Comparison of ENCODE assay signal across 1 cellular context in genomic region chr17:73411330-73411747, GRCh38.
TF ChIP-seq lines count a peak whose summit lies in the region.

No MANE protein-coding gene starts in this region.

TF ChIP-seq in HepG2, 621 proteins besides CTCF, POLR2A, EP300 and RAD21:
- TF ChIP-seq ZNF230 (CRISPR knock-in tag; IDR thresholded peaks at IDR 0.05) (no peak), GABPB1 (CRISPR knock-in tag; IDR thresholded peaks at IDR 0.05) (no peak), ZNF784 (CRISPR knock-in tag; IDR thresholded peaks at IDR 0.05; ENCODE audit: borderline replicate concordance) (no peak), RFX1 (IDR thresholded peaks at IDR 0.05) (no peak), ZNF609 (CRISPR knock-in tag; IDR thresholded peaks at IDR 0.05; ENCODE audit: borderline replicate concordance) (no peak), RFX3 (CRISPR knock-in tag; IDR thresholded peaks at IDR 0.05) (no peak), PAWR (CRISPR knock-in tag; IDR thresholded peaks at IDR 0.05; ENCODE audit: borderline replicate concordance) (no peak), CC2D1A (CRISPR knock-in tag; IDR thresholded peaks at IDR 0.05) (no peak), ZNF607 (CRISPR knock-in tag; IDR thresholded peaks at IDR 0.05; ENCODE audit: borderline replicate concordance) (no peak), SP1 (IDR thresholded peaks at IDR 0.05) (no peak), SP1 (CRISPR knock-in tag; IDR thresholded peaks at IDR 0.05) (no peak), ZBTB38 (CRISPR knock-in tag; IDR thresholded peaks at IDR 0.05) (no peak), BCL6 (CRISPR knock-in tag; IDR thresholded peaks at IDR 0.05) (no peak), ZNF318 (CRISPR knock-in tag; IDR thresholded peaks at IDR 0.05) (no peak), ZUFSP (CRISPR knock-in tag; IDR thresholded peaks at IDR 0.05; ENCODE audit: borderline replicate concordance) (no peak), ZNF652 (CRISPR knock-in tag; IDR thresholded peaks at IDR 0.05; ENCODE audit: borderline replicate concordance, low read depth) (no peak), SKIL (CRISPR knock-in tag; IDR thresholded peaks at IDR 0.05; ENCODE audit: borderline replicate concordance) (no peak), SMYD3 (CRISPR knock-in tag; IDR thresholded peaks at IDR 0.05) (no peak)
- TF ChIP-seq, protein P1, sequence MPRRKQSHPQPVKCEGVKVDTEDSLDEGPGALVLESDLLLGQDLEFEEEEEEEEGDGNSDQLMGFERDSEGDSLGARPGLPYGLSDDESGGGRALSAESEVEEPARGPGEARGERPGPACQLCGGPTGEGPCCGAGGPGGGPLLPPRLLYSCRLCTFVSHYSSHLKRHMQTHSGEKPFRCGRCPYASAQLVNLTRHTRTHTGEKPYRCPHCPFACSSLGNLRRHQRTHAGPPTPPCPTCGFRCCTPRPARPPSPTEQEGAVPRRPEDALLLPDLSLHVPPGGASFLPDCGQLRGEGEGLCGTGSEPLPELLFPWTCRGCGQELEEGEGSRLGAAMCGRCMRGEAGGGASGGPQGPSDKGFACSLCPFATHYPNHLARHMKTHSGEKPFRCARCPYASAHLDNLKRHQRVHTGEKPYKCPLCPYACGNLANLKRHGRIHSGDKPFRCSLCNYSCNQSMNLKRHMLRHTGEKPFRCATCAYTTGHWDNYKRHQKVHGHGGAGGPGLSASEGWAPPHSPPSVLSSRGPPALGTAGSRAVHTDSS (CRISPR knock-in tag; conservative IDR thresholded peaks at IDR 0.05), result no peak
- TF ChIP-seq, protein P2, sequence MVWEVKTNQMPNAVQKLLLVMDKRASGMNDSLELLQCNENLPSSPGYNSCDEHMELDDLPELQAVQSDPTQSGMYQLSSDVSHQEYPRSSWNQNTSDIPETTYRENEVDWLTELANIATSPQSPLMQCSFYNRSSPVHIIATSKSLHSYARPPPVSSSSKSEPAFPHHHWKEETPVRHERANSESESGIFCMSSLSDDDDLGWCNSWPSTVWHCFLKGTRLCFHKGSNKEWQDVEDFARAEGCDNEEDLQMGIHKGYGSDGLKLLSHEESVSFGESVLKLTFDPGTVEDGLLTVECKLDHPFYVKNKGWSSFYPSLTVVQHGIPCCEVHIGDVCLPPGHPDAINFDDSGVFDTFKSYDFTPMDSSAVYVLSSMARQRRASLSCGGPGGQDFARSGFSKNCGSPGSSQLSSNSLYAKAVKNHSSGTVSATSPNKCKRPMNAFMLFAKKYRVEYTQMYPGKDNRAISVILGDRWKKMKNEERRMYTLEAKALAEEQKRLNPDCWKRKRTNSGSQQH (CRISPR knock-in tag; IDR thresholded peaks at IDR 0.05; ENCODE audit: low read depth), result no peak
